18 cellular contexts compared by ENCODE assay signal in genomic region chr21:15742694-15743093, GRCh38. TPM values are rescaled to one million over a fixed set of nuclear protein-coding genes. Genes with fewer than 3 reads are reported as not detected.
DNase-seq lines count a peak whose midpoint lies in the region; ATAC-seq, FAIRE-seq and TF ChIP-seq lines count a peak whose summit lies in the region.
"Had no signal": no experiment of that assay in that cellular context is flagged by ENCODE, and none has a peak within 500 bp of the region (broad histone marks: within the 10 kb centered on the region; RNA-seq: fewer than 3 reads in every experiment).

No MANE protein-coding gene starts in this region.

- no peak overlapping the region for H4K5ac ChIP-seq in H9 (ENCODE audit: insufficient read length, low read depth, low read length)

- POLR2A ChIA-PET in A549 (lab: Yijun Ruan, JAX) = no interaction called here

- FAIRE-seq in A549 (lab: Jason Lieb, UNC) = no peak

- H3K9me3 Mint-ChIP-seq in H9 (peaks cover 3 to 8% of the 10 kb centered on the region in 2 experiments; a peak in 2 of 5 replicates), natural killer cell (no peaks in the 10 kb centered on the region), neural progenitor cell (peaks cover 56% of the 10 kb centered on the region)
- H3K9me3 Mint-ChIP-seq: CD8-positive, alpha-beta memory T cell had no signal

- H2BK5ac ChIP-seq in H9 (ENCODE audit: insufficient read length, low read length) = no peak overlapping the region

- H3K9ac ChIP-seq in H9 (ENCODE audit: extremely low read depth, insufficient read length, low read length) = no peak overlapping the region
- H3K9ac ChIP-seq in neural progenitor cell = no peak overlapping the region
- H3K9ac ChIP-seq: BLaER1 treated with 17β-estradiol and CSF1 and Interleukin-3, amounts not matched to agents 10 nM and 100 nM; GM23248; KMS-11 had no signal

- H3K36me3 ChIP-seq in ectodermal cell (ENCODE audit: control insufficient read depth, insufficient read depth, low read length) (peaks cover 6% of the 10 kb centered on the region), neural progenitor cell (no peaks in the 10 kb centered on the region)

- no peak overlapping the region for H2BK12ac ChIP-seq in H9 (ENCODE audit: insufficient read length, low read depth, low read length)

- no peak for TF ChIP-seq RAD21 in A549 (conservative IDR thresholded peaks at IDR 0.05 in 1 of 2, IDR thresholded peaks at IDR 0.05 in 1 of 2)

- no peak overlapping the region for H3K4me3 ChIP-seq in A549
- no peak overlapping the region for H3K4me3 ChIP-seq in ectodermal cell (ENCODE audit: insufficient read depth, low read depth, low read length)
- H3K4me3 ChIP-seq in neural progenitor cell = no peak overlapping the region
- no peak overlapping the region for H3K4me3 ChIP-seq in coronary artery
- H3K4me3 ChIP-seq: BLaER1 treated with 17β-estradiol and CSF1 and Interleukin-3, amounts not matched to agents 10 nM and 100 nM; GM23248; SJCRH30 had no signal

- no peak overlapping the region for H2BK15ac ChIP-seq in H9 (ENCODE audit: low read depth, low read length)

- intact Hi-C loops in natural killer cell (cut with micrococcal nuclease) = no loop called here

- H3K4me2 ChIP-seq in A549 (peak overlapping the region; percentile 78), H9 (ENCODE audit: insufficient read depth, insufficient read length, low read length) (no peak overlapping the region), neural progenitor cell (no peak overlapping the region)

- H2BK120ac ChIP-seq in H9 (ENCODE audit: low read depth, low read length, poor library complexity, severe bottlenecking) = no peak overlapping the region

- no peaks in the 10 kb centered on the region for H3K23me2 ChIP-seq in H9 (ENCODE audit: insufficient read length, low read depth, low read length, poor library complexity, severe bottlenecking)

- H4K20me1 ChIP-seq in H9 (ENCODE audit: control insufficient read depth, insufficient read depth, insufficient read length) (no peaks in the 10 kb centered on the region), neural progenitor cell (ENCODE audit: low read depth) (no peaks in the 10 kb centered on the region)

- H2AFZ ChIP-seq in H9 (ENCODE audit: low read length) (no peak overlapping the region), neural progenitor cell (replicated peaks) (no peak overlapping the region)
- H2AFZ ChIP-seq: GM23248 had no signal

- H3K27ac ChIP-seq in A549 (peak overlapping the region; percentile 22 to 30; a peak in 4 of 6 replicates), H9 (ENCODE audit: insufficient read length, low read depth, low read length) (no peak overlapping the region), ectodermal cell (ENCODE audit: insufficient read depth, low read depth, low read length, poor library complexity, severe bottlenecking) (peak overlapping the region; percentile 26), neural progenitor cell (no peak overlapping the region), coronary artery (no peak overlapping the region)
- H3K27ac ChIP-seq: BLaER1 treated with 17β-estradiol and CSF1 and Interleukin-3, amounts not matched to agents 10 nM and 100 nM; GM23248; KMS-11; SJCRH30 had no signal

- H3K27me3 Mint-ChIP-seq in H9 (ENCODE audit: low read depth) (no peaks in the 10 kb centered on the region), natural killer cell (ENCODE audit: low read depth in 2 of 2) (no peaks in the 10 kb centered on the region), neural progenitor cell (ENCODE audit: insufficient read depth, low read depth) (peaks cover 2% of the 10 kb centered on the region)
- H3K27me3 Mint-ChIP-seq: CD8-positive, alpha-beta memory T cell had no signal

- H3K4me3 Mint-ChIP-seq in H9 = no peak overlapping the region; a peak in 1 of 5 replicates
- H3K4me3 Mint-ChIP-seq in natural killer cell = no peak overlapping the region
- no peak overlapping the region for H3K4me3 Mint-ChIP-seq in neural progenitor cell

- CTCF ChIA-PET in A549 (lab: Yijun Ruan, JAX) = interaction anchor here (0.6 to 1.0 kb wide), 2 partner anchors 10 to 17 kb away, joined by 3 read pairs; no protein-coding TSS in a partner anchor

- ATAC-seq in A549 = peak; percentile 37 to 66; a peak in 3 of 6 replicates
- ATAC-seq in natural killer cell = no peak
- ATAC-seq in GM19023 (IDR thresholded peaks at IDR 0.05; ENCODE audit: unreplicated experiment) = no peak

- DNase-seq in A549 (ENCODE audit: low read depth in 1 of 2, low spot score in 1 of 2) (no peak), H9 (peak; percentile 43), natural killer cell (no peak), neural progenitor cell (ENCODE audit: low spot score) (no peak), cortex of kidney (lab: John Stamatoyannopoulos, UW) (no peak), coronary artery (ENCODE audit: low spot score) (no peak)
- DNase-seq: CD8-positive, alpha-beta memory T cell; DMS53; GM23248; NCI-H187; NCI-H524; PC-3; RPMI8226; SJCRH30 had no signal

- peaks cover 54% of the 10 kb centered on the region for H3K4me1 ChIP-seq in A549
- peaks cover 17% of the 10 kb centered on the region; the same call in 1 of the 2 replicates for H3K4me1 ChIP-seq in H9 (ENCODE audit: insufficient read depth, low read length)
- H3K4me1 ChIP-seq in ectodermal cell (ENCODE audit: control insufficient read depth, insufficient read depth, low read length) = peaks cover 26% of the 10 kb centered on the region
- peaks cover 32% of the 10 kb centered on the region for H3K4me1 ChIP-seq in neural progenitor cell
- H3K4me1 ChIP-seq: SJCRH30 had no signal

- H3T11ph ChIP-seq in H9 (ENCODE audit: low read length) = no peak overlapping the region

- H3K56ac ChIP-seq in H9 (ENCODE audit: insufficient read length, low read depth, low read length) = no peak overlapping the region

- TF ChIP-seq CTCF in A549 (IDR thresholded peaks at IDR 0.05) (no peak), H9 (conservative IDR thresholded peaks at IDR 0.05) (no peak), natural killer cell (IDR thresholded peaks at IDR 0.05) (no peak), neural progenitor cell (IDR thresholded peaks at IDR 0.05) (no peak), coronary artery (IDR thresholded peaks at IDR 0.05) (no peak)

- no peak overlapping the region; the same call in 1 of the 2 replicates for H3K4ac ChIP-seq in H9 (ENCODE audit: low read depth, low read length)

- no peak overlapping the region; the same call in 1 of the 2 replicates for H3K14ac ChIP-seq in H9 (ENCODE audit: insufficient read depth, low read length)

- TF ChIP-seq EP300 in A549 (IDR thresholded peaks at IDR 0.05) = no peak

- H3F3A ChIP-seq in neural progenitor cell (ENCODE audit: low read depth) = no peaks in the 10 kb centered on the region

- 93% methylated on average over 2 of the region's 13 CpGs for WGBS in A549 (ENCODE audit: missing lambda C conversion rate)
- WGBS in H9 (ENCODE audit: extremely low coverage, insufficient read length, low lambda C conversion rate) = no CpG with 5 or more reads among the region's 13 CpGs
- WGBS in ectodermal cell, 2 experiments = 93 to 95% methylated on average over 13 of the region's 13 CpGs

- H3K27ac Mint-ChIP-seq in H9 (peak overlapping the region; percentile 33 to 88 (median 83); a peak in 5 of 7 replicates), natural killer cell (peak overlapping the region; percentile 55 to 56), neural progenitor cell (no peak overlapping the region)

- H3K4me1 Mint-ChIP-seq in H9 (peaks cover 58 to 80% of the 10 kb centered on the region in 2 experiments), natural killer cell (peaks cover 85 to 87% of the 10 kb centered on the region in 2 donors), neural progenitor cell (peaks cover 25% of the 10 kb centered on the region)

- H2AK5ac ChIP-seq in H9 (ENCODE audit: insufficient read length, low read length) = no peak overlapping the region

- H3K18ac ChIP-seq in H9 (ENCODE audit: insufficient read length, low read depth, low read length) = no peak overlapping the region

- H4K91ac ChIP-seq in H9 (ENCODE audit: insufficient read length, low read depth, low read length) = no peak overlapping the region

- H3K79me1 ChIP-seq in H9 (ENCODE audit: insufficient read depth, low read depth, low read length, poor library complexity, severe bottlenecking) = peaks cover 21% of the 10 kb centered on the region

- no peak overlapping the region for H4K8ac ChIP-seq in H9 (replicated peaks; ENCODE audit: insufficient read length, low read depth, low read length)

- no peaks in the 10 kb centered on the region for H3K27me3 ChIP-seq in H9 (ENCODE audit: insufficient read depth, low read length)
- H3K27me3 ChIP-seq in ectodermal cell (ENCODE audit: control insufficient read depth, insufficient read depth, low read length, poor library complexity, severe bottlenecking) = no peaks in the 10 kb centered on the region
- no peaks in the 10 kb centered on the region for H3K27me3 ChIP-seq in neural progenitor cell
- H3K27me3 ChIP-seq: BLaER1 treated with 17β-estradiol and CSF1 and Interleukin-3, amounts not matched to agents 10 nM and 100 nM; SJCRH30 had no signal

- H3K79me2 ChIP-seq in H9 (ENCODE audit: insufficient read depth, low read length) (peaks cover 53% of the 10 kb centered on the region), neural progenitor cell (ENCODE audit: low read depth) (peaks cover 100% of the 10 kb centered on the region)

- H3K9me3 ChIP-seq in A549 = no peaks in the 10 kb centered on the region
- no peaks in the 10 kb centered on the region for H3K9me3 ChIP-seq in H9 (ENCODE audit: control insufficient read depth, low read depth, low read length)
- H3K9me3 ChIP-seq in ectodermal cell (ENCODE audit: control insufficient read depth, low read length) = no peaks in the 10 kb centered on the region
- H3K9me3 ChIP-seq in neural progenitor cell (ENCODE audit: low read depth) = no peaks in the 10 kb centered on the region

- peaks cover 13 to 28% (median 19%) of the 10 kb centered on the region in 3 experiments for H3K36me3 Mint-ChIP-seq in H9 (ENCODE audit: insufficient read depth in 1 of 3, low read depth in 3 of 3)
- H3K36me3 Mint-ChIP-seq in natural killer cell = no peaks in the 10 kb centered on the region
- peaks cover 47% of the 10 kb centered on the region for H3K36me3 Mint-ChIP-seq in neural progenitor cell

- H2BK20ac ChIP-seq in H9 (ENCODE audit: low read depth, low read length, poor library complexity, severe bottlenecking) = no peak overlapping the region

- no peak overlapping the region for H3K23ac ChIP-seq in H9 (ENCODE audit: insufficient read length, low read depth, low read length)

- TF ChIP-seq POLR2A in A549 (IDR thresholded peaks at IDR 0.05; ENCODE audit: low read length) = no peak

RNA-seq across cellular contexts. Expression of gene USP25, which starts 12.9 kb away (rescaled TPM):
- polyA plus RNA-seq in A549 (2011; rRNA removed) (32.2 and 33.5 TPM in 2 replicates), A549 (2017; fragmentation: RNase III; extraction: RNeasy Plus Mini Kit Qiagen cat#74134 plus additional on column Dnase treatment) (14.5 to 18.1 TPM (median 15.3 TPM) in 3 replicates)
- 3.9 and 4.7 TPM in 2 replicates for polyA plus RNA-seq in A549 (2012; cell fraction: cytosol; rRNA removed)
- 1.9 and 3.2 TPM in 2 replicates for polyA plus RNA-seq in A549 (2012; cell fraction: nucleus; rRNA removed)
- 34.9 and 40.2 TPM in 2 replicates for polyA minus RNA-seq in A549 (2011; rRNA and poly(A)+ RNA removed)
- total RNA-seq in H9 (2021) (35.1 and 36.3 TPM in 2 replicates), natural killer cell (10 to 100 TPM; 67.0 to 95.4 (median 76.4) TPM), neural progenitor cell (ENCODE audit: low replicate concordance) (19.2 and 36.4 TPM in 2 replicates)
- 18.1 TPM for polyA plus RNA-seq in ectodermal cell (2013, experiment 1 of 4)
- 16.4 TPM for polyA plus RNA-seq in ectodermal cell (2013, experiment 2 of 4)
- 15.4 TPM for polyA plus RNA-seq in ectodermal cell (2013, experiment 3 of 4)
- 19.5 TPM for polyA plus RNA-seq in ectodermal cell (2013, experiment 4 of 4)

Comparison
In these comparisons a context has a peak if more than half of its experiments do, and no peak if none do; other contexts are left out.
1. ATAC-seq: peak in A549 (2 of 2); none in natural killer cell (0 of 3) and GM19023 (single experiment).
2. H3K27ac ChIP-seq: peak in A549 (2 of 2) and ectodermal cell (single experiment); none in H9 (single experiment), neural progenitor cell (single experiment) and coronary artery (0 of 2).